Comparison of ENCODE assay signal across 9 cellular contexts in genomic region chr1:95084317-95085176, GRCh38. TPM values are rescaled to one million over a fixed set of nuclear protein-coding genes. Genes with fewer than 3 reads are reported as not detected.
DNase-seq lines count a peak whose midpoint lies in the region; ATAC-seq and TF ChIP-seq lines count a peak whose summit lies in the region.
"Had no signal": no experiment of that assay in that cellular context is flagged by ENCODE, and none has a peak within 500 bp of the region (broad histone marks: within the 10 kb centered on the region; RNA-seq: fewer than 3 reads in every experiment).

No MANE protein-coding gene starts in this region.

- H3K27me3 ChIP-seq in neural progenitor cell = no peaks in the 10 kb centered on the region

- no peaks in the 10 kb centered on the region for H3K9me3 ChIP-seq in neural progenitor cell (ENCODE audit: low read depth)

- in situ Hi-C loops in SK-MEL-5 (cut with HindIII; ENCODE audit: low pct_unique_long_range_greater_than_20kb, low sequenced_read_pairs) = no loop called here

- H3K27ac Mint-ChIP-seq in neural progenitor cell = no peak overlapping the region
- H3K27ac Mint-ChIP-seq: activated naive CD4-positive, alpha-beta T cell treated with anti-CD3 and anti-CD28 coated beads, Interleukin-2, amount 50 U/mL, for 24 hours had no signal

- TF ChIP-seq CTCF in neural progenitor cell (IDR thresholded peaks at IDR 0.05) = peak; percentile 81

- no peaks in the 10 kb centered on the region for H3K36me3 Mint-ChIP-seq in neural progenitor cell
- H3K36me3 Mint-ChIP-seq: activated naive CD4-positive, alpha-beta T cell treated with anti-CD3 and anti-CD28 coated beads, Interleukin-2, amount 50 U/mL, for 24 hours had no signal

- no peaks in the 10 kb centered on the region for H3F3A ChIP-seq in neural progenitor cell (ENCODE audit: low read depth)

- DNase-seq in NCI-H2107 treated with DMSO at 0.1 percent for 48 hours (lab: John Stamatoyannopoulos, UW; ENCODE audit: unreplicated experiment) (peak; percentile 38), NCI-H2107 (lab: John Stamatoyannopoulos, UW) (no peak), GM19238 (ENCODE audit: insufficient read length, low spot score) (peak; percentile 23), SK-MEL-5 (ENCODE audit: low read depth, low spot score) (peak; percentile 74), neural progenitor cell (ENCODE audit: low spot score) (peak; percentile 67), amniotic stem cell (lab: John Stamatoyannopoulos, UW) (no peak)

- H3K4me3 Mint-ChIP-seq in neural progenitor cell = no peak overlapping the region
- H3K4me3 Mint-ChIP-seq: activated naive CD4-positive, alpha-beta T cell treated with anti-CD3 and anti-CD28 coated beads, Interleukin-2, amount 50 U/mL, for 24 hours had no signal

- H3K27me3 Mint-ChIP-seq in neural progenitor cell (ENCODE audit: insufficient read depth, low read depth) = peaks cover 4% of the 10 kb centered on the region

- H3K79me2 ChIP-seq in neural progenitor cell (ENCODE audit: low read depth) = no peaks in the 10 kb centered on the region

- H3K9me3 Mint-ChIP-seq in neural progenitor cell = no peaks in the 10 kb centered on the region
- H3K9me3 Mint-ChIP-seq: activated naive CD4-positive, alpha-beta T cell treated with anti-CD3 and anti-CD28 coated beads, Interleukin-2, amount 50 U/mL, for 24 hours had no signal

- peaks cover 9% of the 10 kb centered on the region for H3K4me1 ChIP-seq in neural progenitor cell

- no peak overlapping the region for H3K9ac ChIP-seq in neural progenitor cell

- peak overlapping the region; percentile 68 for H2AFZ ChIP-seq in neural progenitor cell (replicated peaks)

- H4K20me1 ChIP-seq in neural progenitor cell (ENCODE audit: low read depth) = no peaks in the 10 kb centered on the region

- peaks cover 6% of the 10 kb centered on the region for H3K4me1 Mint-ChIP-seq in neural progenitor cell
- H3K4me1 Mint-ChIP-seq: activated naive CD4-positive, alpha-beta T cell treated with anti-CD3 and anti-CD28 coated beads, Interleukin-2, amount 50 U/mL, for 24 hours had no signal

- no peak overlapping the region for H3K4me3 ChIP-seq in neural progenitor cell

- no peak overlapping the region for H3K27ac ChIP-seq in neural progenitor cell

- peak; percentile 63 for ATAC-seq in HG03457 (IDR thresholded peaks at IDR 0.05; ENCODE audit: unreplicated experiment)
- ATAC-seq in esophagus mucosa = peak; percentile 67

- H3K4me2 ChIP-seq in neural progenitor cell = no peak overlapping the region

- H3K36me3 ChIP-seq in neural progenitor cell = no peaks in the 10 kb centered on the region

RNA-seq across cellular contexts. Expression of gene ALG14, which starts 11.8 kb away (rescaled TPM):
- 4.7 and 7.1 TPM in 2 replicates for total RNA-seq in SK-MEL-5 (2014; rRNA removed; shearing (Covaris generic))
- 2.5 and 2.9 TPM in 2 replicates for polyA plus RNA-seq in SK-MEL-5 (2015; cell fraction: cytosol; rRNA removed)
- 0.43 and 0.64 TPM in 2 replicates for polyA plus RNA-seq in SK-MEL-5 (2015; cell fraction: nucleus; rRNA removed)
- total RNA-seq in esophagus mucosa (4.6 TPM), neural progenitor cell (ENCODE audit: low replicate concordance) (0.49 and 0.53 TPM in 2 replicates)

RNA-seq across cellular contexts. Expression of gene TLCD4, which starts 32.6 kb away (rescaled TPM):
- 24.6 and 24.8 TPM in 2 replicates for total RNA-seq in SK-MEL-5 (2014; rRNA removed; shearing (Covaris generic))
- 13.9 and 18.9 TPM in 2 replicates for polyA plus RNA-seq in SK-MEL-5 (2015; cell fraction: cytosol; rRNA removed)
- 10.1 and 30.8 TPM in 2 replicates for polyA plus RNA-seq in SK-MEL-5 (2015; cell fraction: nucleus; rRNA removed)
- 0.32 TPM for total RNA-seq in esophagus mucosa
- total RNA-seq in neural progenitor cell (ENCODE audit: low replicate concordance) = 3.2 and 5.7 TPM in 2 replicates

Comparison
In these comparisons a context has a peak if more than half of its experiments do, and no peak if none do; other contexts are left out.
1. DNase-seq: peak in NCI-H2107 treated with DMSO at 0.1 percent for 48 hours (single experiment), GM19238 (single experiment), SK-MEL-5 (single experiment) and neural progenitor cell (single experiment); none in NCI-H2107 (single experiment) and amniotic stem cell (single experiment).